Comparison of ENCODE assay signal across 1 cellular context in the genomic region with DNA sequence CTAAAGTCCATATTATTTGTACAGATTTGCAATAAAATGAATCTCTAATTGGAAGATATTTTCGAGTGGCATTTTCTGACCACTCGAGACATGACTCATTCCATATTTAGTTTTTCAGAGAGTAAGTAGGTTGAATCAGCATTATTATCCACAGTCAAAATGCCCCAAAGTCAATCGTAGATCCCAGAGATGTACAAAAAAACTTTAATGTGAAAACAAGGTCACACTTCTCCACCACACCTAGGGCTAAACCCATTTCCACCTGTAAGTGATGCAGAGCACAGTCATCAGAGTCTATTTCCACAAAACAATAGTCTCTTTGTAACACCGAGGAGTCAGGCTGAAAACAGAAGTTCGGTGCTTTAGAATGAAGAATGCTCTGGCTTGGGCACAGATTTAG.
TF ChIP-seq lines count a peak whose summit lies in the region.

No MANE protein-coding gene starts in this region.

TF ChIP-seq in GM23338, 12 proteins besides CTCF, POLR2A, EP300 and RAD21 (continued from another document):
- TF ChIP-seq, protein P1, sequence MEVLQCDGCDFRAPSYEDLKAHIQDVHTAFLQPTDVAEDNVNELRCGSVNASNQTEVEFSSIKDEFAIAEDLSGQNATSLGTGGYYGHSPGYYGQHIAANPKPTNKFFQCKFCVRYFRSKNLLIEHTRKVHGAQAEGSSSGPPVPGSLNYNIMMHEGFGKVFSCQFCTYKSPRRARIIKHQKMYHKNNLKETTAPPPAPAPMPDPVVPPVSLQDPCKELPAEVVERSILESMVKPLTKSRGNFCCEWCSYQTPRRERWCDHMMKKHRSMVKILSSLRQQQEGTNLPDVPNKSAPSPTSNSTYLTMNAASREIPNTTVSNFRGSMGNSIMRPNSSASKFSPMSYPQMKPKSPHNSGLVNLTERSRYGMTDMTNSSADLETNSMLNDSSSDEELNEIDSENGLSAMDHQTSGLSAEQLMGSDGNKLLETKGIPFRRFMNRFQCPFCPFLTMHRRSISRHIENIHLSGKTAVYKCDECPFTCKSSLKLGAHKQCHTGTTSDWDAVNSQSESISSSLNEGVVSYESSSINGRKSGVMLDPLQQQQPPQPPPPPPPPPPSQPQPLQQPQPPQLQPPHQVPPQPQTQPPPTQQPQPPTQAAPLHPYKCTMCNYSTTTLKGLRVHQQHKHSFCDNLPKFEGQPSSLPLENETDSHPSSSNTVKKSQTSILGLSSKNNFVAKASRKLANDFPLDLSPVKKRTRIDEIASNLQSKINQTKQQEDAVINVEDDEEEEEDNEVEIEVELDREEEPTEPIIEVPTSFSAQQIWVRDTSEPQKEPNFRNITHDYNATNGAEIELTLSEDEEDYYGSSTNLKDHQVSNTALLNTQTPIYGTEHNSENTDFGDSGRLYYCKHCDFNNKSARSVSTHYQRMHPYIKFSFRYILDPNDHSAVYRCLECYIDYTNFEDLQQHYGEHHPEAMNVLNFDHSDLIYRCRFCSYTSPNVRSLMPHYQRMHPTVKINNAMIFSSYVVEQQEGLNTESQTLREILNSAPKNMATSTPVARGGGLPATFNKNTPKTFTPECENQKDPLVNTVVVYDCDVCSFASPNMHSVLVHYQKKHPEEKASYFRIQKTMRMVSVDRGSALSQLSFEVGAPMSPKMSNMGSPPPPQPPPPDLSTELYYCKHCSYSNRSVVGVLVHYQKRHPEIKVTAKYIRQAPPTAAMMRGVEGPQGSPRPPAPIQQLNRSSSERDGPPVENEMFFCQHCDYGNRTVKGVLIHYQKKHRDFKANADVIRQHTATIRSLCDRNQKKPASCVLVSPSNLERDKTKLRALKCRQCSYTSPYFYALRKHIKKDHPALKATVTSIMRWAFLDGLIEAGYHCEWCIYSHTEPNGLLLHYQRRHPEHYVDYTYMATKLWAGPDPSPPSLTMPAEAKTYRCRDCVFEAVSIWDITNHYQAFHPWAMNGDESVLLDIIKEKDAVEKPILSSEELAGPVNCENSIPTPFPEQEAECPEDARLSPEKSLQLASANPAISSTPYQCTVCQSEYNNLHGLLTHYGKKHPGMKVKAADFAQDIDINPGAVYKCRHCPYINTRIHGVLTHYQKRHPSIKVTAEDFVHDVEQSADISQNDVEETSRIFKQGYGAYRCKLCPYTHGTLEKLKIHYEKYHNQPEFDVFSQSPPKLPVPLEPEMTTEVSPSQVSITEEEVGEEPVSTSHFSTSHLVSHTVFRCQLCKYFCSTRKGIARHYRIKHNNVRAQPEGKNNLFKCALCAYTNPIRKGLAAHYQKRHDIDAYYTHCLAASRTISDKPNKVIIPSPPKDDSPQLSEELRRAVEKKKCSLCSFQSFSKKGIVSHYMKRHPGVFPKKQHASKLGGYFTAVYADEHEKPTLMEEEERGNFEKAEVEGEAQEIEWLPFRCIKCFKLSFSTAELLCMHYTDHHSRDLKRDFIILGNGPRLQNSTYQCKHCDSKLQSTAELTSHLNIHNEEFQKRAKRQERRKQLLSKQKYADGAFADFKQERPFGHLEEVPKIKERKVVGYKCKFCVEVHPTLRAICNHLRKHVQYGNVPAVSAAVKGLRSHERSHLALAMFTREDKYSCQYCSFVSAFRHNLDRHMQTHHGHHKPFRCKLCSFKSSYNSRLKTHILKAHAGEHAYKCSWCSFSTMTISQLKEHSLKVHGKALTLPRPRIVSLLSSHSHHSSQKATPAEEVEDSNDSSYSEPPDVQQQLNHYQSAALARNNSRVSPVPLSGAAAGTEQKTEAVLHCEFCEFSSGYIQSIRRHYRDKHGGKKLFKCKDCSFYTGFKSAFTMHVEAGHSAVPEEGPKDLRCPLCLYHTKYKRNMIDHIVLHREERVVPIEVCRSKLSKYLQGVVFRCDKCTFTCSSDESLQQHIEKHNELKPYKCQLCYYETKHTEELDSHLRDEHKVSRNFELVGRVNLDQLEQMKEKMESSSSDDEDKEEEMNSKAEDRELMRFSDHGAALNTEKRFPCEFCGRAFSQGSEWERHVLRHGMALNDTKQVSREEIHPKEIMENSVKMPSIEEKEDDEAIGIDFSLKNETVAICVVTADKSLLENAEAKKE (CRISPR knock-in tag; IDR thresholded peaks at IDR 0.05): no peak
- no peak for TF ChIP-seq NANOG (IDR thresholded peaks at IDR 0.05; ENCODE audit: borderline replicate concordance)
- TF ChIP-seq POLR2AphosphoS5 (IDR thresholded peaks at IDR 0.05; ENCODE audit: low read depth): no peak
- no peak for TF ChIP-seq CREB1 (CRISPR knock-in tag; IDR thresholded peaks at IDR 0.05; ENCODE audit: low read depth)
- no peak for TF ChIP-seq ZNF331 (CRISPR knock-in tag; IDR thresholded peaks at IDR 0.05; ENCODE audit: low read depth)
- no peak for TF ChIP-seq STAT1 (IDR thresholded peaks at IDR 0.05; ENCODE audit: unreplicated experiment)
